In genomic region chr16:81836279-81837054, GRCh38 we compare ENCODE assay signal across 1 cellular context.
TF ChIP-seq lines count a peak whose summit lies in the region.

No MANE protein-coding gene starts in this region.

TF ChIP-seq in HCT116, 20 proteins besides CTCF, POLR2A, EP300 and RAD21 (continued from another document):
- no peak for TF ChIP-seq ZBTB33 (IDR thresholded peaks at IDR 0.05; ENCODE audit: extremely low read depth, insufficient replicate concordance, low read length)
- no peak for TF ChIP-seq ELF1 (IDR thresholded peaks at IDR 0.05; ENCODE audit: borderline replicate concordance, low read depth)
- no peak for TF ChIP-seq ZFX (IDR thresholded peaks at IDR 0.05)
- TF ChIP-seq TCF7L2 (IDR thresholded peaks at IDR 0.05; ENCODE audit: borderline replicate concordance, extremely low read depth, insufficient read depth, insufficient read length), result no peak
- TF ChIP-seq SRF (IDR thresholded peaks at IDR 0.05; ENCODE audit: low read depth), result no peak
